In the genomic region with DNA sequence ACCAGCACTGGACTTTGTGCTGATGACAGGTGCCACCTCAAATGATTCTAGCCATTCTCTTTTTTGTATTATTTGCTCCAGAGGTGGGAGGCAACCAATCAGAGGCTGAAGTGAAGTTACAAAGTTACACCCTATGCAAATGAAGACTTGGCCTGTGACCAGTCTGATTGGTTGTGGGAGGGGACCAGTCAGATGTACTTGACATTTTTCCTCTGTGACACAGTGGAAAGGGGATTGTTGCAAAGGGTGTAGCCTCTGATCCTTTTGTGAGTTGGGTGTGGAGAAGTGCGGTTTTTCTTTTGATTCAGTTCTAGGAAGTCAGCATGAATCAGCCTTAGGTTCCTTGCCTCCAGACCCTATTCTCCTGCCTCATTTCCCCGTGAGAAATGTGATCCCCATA, we compare ENCODE assay signal across 26 cellular contexts.
DNase-seq lines count a peak whose midpoint lies in the region; ATAC-seq, FAIRE-seq and TF ChIP-seq lines count a peak whose summit lies in the region.
"Had no signal": no experiment of that assay in that cellular context is flagged by ENCODE, and none has a peak within 500 bp of the region (broad histone marks: within the 10 kb centered on the region; RNA-seq: fewer than 3 reads in every experiment).

No MANE protein-coding gene starts in this region.

- H3K36me3 ChIP-seq in PC-3 (ENCODE audit: low read depth, low read length) (no peaks in the 10 kb centered on the region), bronchial epithelial cell (ENCODE audit: control insufficient read depth, insufficient read depth, low read length) (no peaks in the 10 kb centered on the region), keratinocyte (ENCODE audit: control insufficient read depth in 2 of 2, extremely low read depth in 1 of 2, insufficient read depth in 2 of 2, low read length in 2 of 2) (no peaks in the 10 kb centered on the region)
- H3K36me3 ChIP-seq: HAP-1, Peyer's patch had no signal

- no peak for ATAC-seq in PC-3
- ATAC-seq in activated T-helper 17 cell treated with anti-CD3 and anti-CD28 coated beads, Interleukin-2, amount 50 U/mL, for 72 hours (replicated peaks) = no peak
- ATAC-seq in HG03442 (IDR thresholded peaks at IDR 0.05; ENCODE audit: unreplicated experiment) = no peak
- ATAC-seq: A549, GM23338, HepG2 had no signal

- no peaks in the 10 kb centered on the region for H3F3A ChIP-seq in PC-3 (ENCODE audit: low read length, unreplicated experiment)

- H3K4me3 ChIP-seq in PC-3 (ENCODE audit: low read length) = no peak overlapping the region
- no peak overlapping the region for H3K4me3 ChIP-seq in bronchial epithelial cell (ENCODE audit: low read depth, low read length)
- H3K4me3 ChIP-seq in keratinocyte (ENCODE audit: control insufficient read depth in 2 of 3, extremely low read depth in 1 of 3, insufficient read depth in 2 of 3, low read depth in 1 of 3, low read length in 3 of 3) = no peak overlapping the region
- H3K4me3 ChIP-seq: A549, GM23338, HAP-1, Peyer's patch, SK-N-MC had no signal

- DNase-seq in HT-29 (ENCODE audit: low spot score) (peak; percentile 14), PC-3 (peak; percentile 12), bronchial epithelial cell (ENCODE audit: low read depth) (peak; percentile 73), keratinocyte (ENCODE audit: low read depth, low spot score) (peak; percentile 19), NCI-H2107 treated with DMSO at 0.1 percent for 48 hours (lab: John Stamatoyannopoulos, UW; ENCODE audit: unreplicated experiment) (no peak)
- no peak for DNase-seq in activated naive CD4-positive, alpha-beta T cell treated with anti-CD3 and anti-CD28 coated beads, Interleukin-2, amount 50 U/mL, for 16 hours
- DNase-seq: C1 segment of cervical spinal cord; CD4-positive, alpha-beta memory T cell; COR-L47; HFFc6; Karpas-422; MV-4-11; NCI-H1105; NCI-H1436 treated with DMSO at 0.1 percent for 48 hours; NCI-H187 treated with DMSO at 0.1 percent for 48 hours; NCI-H526 treated with DMSO at 0.1 percent for 48 hours; Peyer's patch; SIG-M5 had no signal

- no peaks in the 10 kb centered on the region for H3K9me1 ChIP-seq in keratinocyte (ENCODE audit: control insufficient read depth, extremely low read depth, insufficient read depth, low read length)

- H3K4me1 Mint-ChIP-seq in activated T-helper 17 cell treated with anti-CD3 and anti-CD28 coated beads, Interleukin-2, amount 50 U/mL, for 72 hours = no peaks in the 10 kb centered on the region
- H3K4me1 Mint-ChIP-seq: CD4-positive, alpha-beta memory T cell; GM23338 had no signal

- H2AFZ ChIP-seq in PC-3 (ENCODE audit: low read length) = no peak overlapping the region
- no peak overlapping the region for H2AFZ ChIP-seq in keratinocyte (ENCODE audit: control insufficient read depth, low read length)
- H2AFZ ChIP-seq: GM23338 had no signal

- dilution Hi-C loops in keratinocyte (cut with MboI; ENCODE audit: extremely low pct_ligation_motif_present, low sequenced_read_pairs) = no loop called here

- no peak overlapping the region for H3K9ac ChIP-seq in PC-3 (ENCODE audit: low read length)
- no peak overlapping the region for H3K9ac ChIP-seq in keratinocyte (ENCODE audit: control insufficient read depth, extremely low read depth, insufficient read depth, low read length)

- H3K27me3 ChIP-seq in PC-3 (ENCODE audit: low read length) (peaks cover 5% of the 10 kb centered on the region; the same call in 1 of the 2 replicates), bronchial epithelial cell (ENCODE audit: control insufficient read depth, insufficient read depth, low read length) (no peaks in the 10 kb centered on the region), keratinocyte (ENCODE audit: control insufficient read depth, extremely low read depth, insufficient read depth, low read length) (no peaks in the 10 kb centered on the region)
- H3K27me3 ChIP-seq: Peyer's patch had no signal

- no TSS peak for BruUV-seq in PC-3 (replicated peaks; lab: Mats Ljungman, UMichigan)

- no peaks in the 10 kb centered on the region for H3K27me3 Mint-ChIP-seq in activated T-helper 17 cell treated with anti-CD3 and anti-CD28 coated beads, Interleukin-2, amount 50 U/mL, for 72 hours

- H3K9me3 ChIP-seq in PC-3 (ENCODE audit: low read length) = 0 out of 2 replicates have a peak, but pooled peaks cover under 1% of the 10 kb centered on the region
- H3K9me3 ChIP-seq in keratinocyte (ENCODE audit: control insufficient read depth, low read depth, low read length) = no peaks in the 10 kb centered on the region
- H3K9me3 ChIP-seq: A549, HAP-1, Peyer's patch had no signal

- CTCF ChIA-PET in PC-3 (lab: Charles Lee) = no interaction called here

- H3K4me1 ChIP-seq in PC-3 (ENCODE audit: insufficient read depth, low read length) (no peaks in the 10 kb centered on the region), keratinocyte (ENCODE audit: control insufficient read depth, extremely low read depth, insufficient read depth, low read length) (peaks cover 3% of the 10 kb centered on the region)
- H3K4me1 ChIP-seq: A549, HAP-1, Peyer's patch had no signal

- H3K36me3 Mint-ChIP-seq in activated T-helper 17 cell treated with anti-CD3 and anti-CD28 coated beads, Interleukin-2, amount 50 U/mL, for 72 hours (ENCODE audit: low read depth) = no peaks in the 10 kb centered on the region
- H3K36me3 Mint-ChIP-seq: CD4-positive, alpha-beta memory T cell had no signal

- TF ChIP-seq CTCF in PC-3 (conservative IDR thresholded peaks at IDR 0.05; ENCODE audit: low read depth, low read length) (no peak), bronchial epithelial cell (IDR thresholded peaks at IDR 0.05; ENCODE audit: insufficient read depth, low read length, severe bottlenecking) (no peak), keratinocyte (optimal IDR thresholded peaks at IDR 0.05 in 1 of 3, IDR thresholded peaks at IDR 0.05 in 1 of 3, conservative IDR thresholded peaks at IDR 0.05 in 1 of 3; ENCODE audit: extremely low read depth in 1 of 3, insufficient read depth in 2 of 3, low read length in 3 of 3) (no peak)

- H3K79me2 ChIP-seq in PC-3 (ENCODE audit: low read length) (no peaks in the 10 kb centered on the region), keratinocyte (ENCODE audit: control insufficient read depth, insufficient read depth, low read length) (no peaks in the 10 kb centered on the region)

- H3K27ac ChIP-seq in PC-3 (ENCODE audit: low read length) (no peak overlapping the region), keratinocyte (ENCODE audit: control insufficient read depth, insufficient read depth, low read length) (no peak overlapping the region)
- H3K27ac ChIP-seq: A549, Peyer's patch, SK-N-MC had no signal

- H3K9me2 ChIP-seq in PC-3 (replicated peaks; ENCODE audit: low read length) = no peaks in the 10 kb centered on the region

- H3K27ac Mint-ChIP-seq in activated T-helper 17 cell treated with anti-CD3 and anti-CD28 coated beads, Interleukin-2, amount 50 U/mL, for 72 hours = no peak overlapping the region
- H3K27ac Mint-ChIP-seq: CD4-positive, alpha-beta memory T cell; GM23338; HFFc6 had no signal

- FAIRE-seq in bronchial epithelial cell (lab: Jason Lieb, UNC) (peak; percentile 93), keratinocyte (lab: Jason Lieb, UNC) (peak; percentile 82)
- FAIRE-seq: A549, G401.6, HepG2 had no signal

- no peak overlapping the region for H3K4me3 Mint-ChIP-seq in activated T-helper 17 cell treated with anti-CD3 and anti-CD28 coated beads, Interleukin-2, amount 50 U/mL, for 72 hours
- H3K4me3 Mint-ChIP-seq: CD4-positive, alpha-beta memory T cell; GM23338; HFFc6 had no signal

- POLR2A ChIA-PET in PC-3 (lab: Charles Lee; ENCODE audit: unreplicated experiment) = no interaction called here

- H3K9me3 Mint-ChIP-seq in activated T-helper 17 cell treated with anti-CD3 and anti-CD28 coated beads, Interleukin-2, amount 50 U/mL, for 72 hours = no peaks in the 10 kb centered on the region
- H3K9me3 Mint-ChIP-seq: CD4-positive, alpha-beta memory T cell had no signal

- no peak overlapping the region for H3K4me2 ChIP-seq in PC-3 (ENCODE audit: low read length)
- peak overlapping the region; percentile 11 for H3K4me2 ChIP-seq in keratinocyte (ENCODE audit: control insufficient read depth, extremely low read depth, insufficient read depth, low read depth, low read length)
- H3K4me2 ChIP-seq: A549, GM23338 had no signal

- intact Hi-C loops in PC-3 (cut with micrococcal nuclease) = no loop called here

- H4K20me1 ChIP-seq in PC-3 (ENCODE audit: low read length) (no peaks in the 10 kb centered on the region), keratinocyte (ENCODE audit: control insufficient read depth, extremely low read depth, insufficient read depth, low read length) (no peaks in the 10 kb centered on the region)

Comparison
In these comparisons a context has a peak if more than half of its experiments do, and no peak if none do; other contexts are left out.
1. DNase-seq: peak in HT-29 (single experiment), PC-3 (single experiment), bronchial epithelial cell (single experiment) and keratinocyte (single experiment); none in activated naive CD4-positive, alpha-beta T cell treated with anti-CD3 and anti-CD28 coated beads, Interleukin-2, amount 50 U/mL, for 16 hours (single experiment) and NCI-H2107 treated with DMSO at 0.1 percent for 48 hours (single experiment).